13 cellular contexts compared by ENCODE assay signal in the genomic region with DNA sequence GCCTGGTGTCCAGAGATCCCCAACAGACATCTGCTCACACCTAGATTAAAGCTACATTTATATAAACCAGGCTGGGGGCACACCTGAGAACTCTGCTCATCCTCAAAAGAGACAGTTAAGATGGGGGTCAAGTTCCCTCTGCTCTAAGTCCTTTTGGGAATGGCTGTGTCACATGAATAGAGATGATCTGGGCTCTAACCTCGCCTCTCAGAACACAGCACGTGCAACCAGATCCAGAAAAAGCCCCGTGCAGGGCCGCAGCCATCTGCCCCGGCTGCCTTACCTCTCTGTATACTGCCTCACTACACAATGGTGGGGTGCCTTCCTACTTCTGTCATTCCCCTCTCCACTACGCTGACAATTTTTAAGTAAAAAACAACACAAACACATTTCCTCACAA. TPM values are rescaled to one million over a fixed set of nuclear protein-coding genes. Genes with fewer than 3 reads are reported as not detected.
DNase-seq lines count a peak whose midpoint lies in the region; ATAC-seq and TF ChIP-seq lines count a peak whose summit lies in the region.
"Had no signal": no experiment of that assay in that cellular context is flagged by ENCODE, and none has a peak within 500 bp of the region (broad histone marks: within the 10 kb centered on the region; RNA-seq: fewer than 3 reads in every experiment).

No MANE protein-coding gene starts in this region.

- TF ChIP-seq CTCF in CD4-positive, alpha-beta T cell (IDR thresholded peaks at IDR 0.05) = no peak
- no peak for TF ChIP-seq CTCF in parathyroid adenoma (IDR thresholded peaks at IDR 0.05)

- H3K4me1 Mint-ChIP-seq in CD4-positive, alpha-beta T cell (ENCODE audit: low read depth) = peaks cover 32% of the 10 kb centered on the region
- H3K4me1 Mint-ChIP-seq in central memory CD8-positive, alpha-beta T cell = peaks cover 30% of the 10 kb centered on the region

- H3K9ac ChIP-seq in BLaER1 treated with 17β-estradiol and CSF1 and Interleukin-3, amounts not matched to agents 10 nM and 100 nM = peak overlapping the region in 9 of 11 experiments; percentile 13 to 47 (median 20); a peak in 7 of 22 replicates
- no peak overlapping the region for H3K9ac ChIP-seq in parathyroid adenoma

- H3K36me3 Mint-ChIP-seq in CD4-positive, alpha-beta T cell (ENCODE audit: low read depth) = peaks cover 61% of the 10 kb centered on the region
- peaks cover 46% of the 10 kb centered on the region for H3K36me3 Mint-ChIP-seq in central memory CD8-positive, alpha-beta T cell (ENCODE audit: insufficient read depth)

- peak overlapping the region; percentile 85 for H3K27ac Mint-ChIP-seq in CD4-positive, alpha-beta T cell
- peak overlapping the region; percentile 35 for H3K27ac Mint-ChIP-seq in central memory CD8-positive, alpha-beta T cell (ENCODE audit: low read depth)
- H3K27ac Mint-ChIP-seq: stimulated activated memory B cell treated with anti-CD40 and anti-IgM and Interleukin-4, amounts not matched to agents 10 μg/mL and 1 μg/mL and 100 μg/mL, for 72 hours had no signal

- DNase-seq in CD4-positive, alpha-beta T cell = no peak
- no peak for DNase-seq in central memory CD8-positive, alpha-beta T cell (ENCODE audit: low spot score in 2 of 2)
- DNase-seq in sciatic nerve (ENCODE audit: low spot score) (no peak), NCI-H187 treated with DMSO at 0.1 percent for 48 hours (lab: John Stamatoyannopoulos, UW) (no peak)
- DNase-seq: mucosa of descending colon; NCI-H1436 treated with DMSO at 0.1 percent for 48 hours; retina; stimulated activated CD4-positive, alpha-beta T cell treated with anti-CD3 and anti-CD28 coated beads, Interleukin-4, amount 100 ng/mL, for 24 hours had no signal

- POLR2A ChIA-PET in CD4-positive, alpha-beta T cell (lab: Charles Lee) = interaction anchor here (1.4 to 1.7 kb wide), 2 partner anchors 11 to 33 kb away, joined by 3 to 5 read pairs; no protein-coding TSS in a partner anchor

- peak overlapping the region in 7 of 11 experiments; percentile 0 to 28 (median 18); a peak in 7 of 22 replicates for H3K4me2 ChIP-seq in BLaER1 treated with 17β-estradiol and CSF1 and Interleukin-3, amounts not matched to agents 10 nM and 100 nM
- H3K4me2 ChIP-seq in parathyroid adenoma (ENCODE audit: low read length) = peak overlapping the region; percentile 50

- intact Hi-C loops in CD4-positive, alpha-beta T cell (cut with DNase I, micrococcal nuclease) = no loop called here
- intact Hi-C loops in sciatic nerve (cut with DNase I) = no loop called here

- no peaks in the 10 kb centered on the region for H3K9me3 ChIP-seq in BLaER1 treated with 17β-estradiol and CSF1 and Interleukin-3, amounts not matched to agents 10 nM and 100 nM (replicated peaks in 1 of 11)
- no peaks in the 10 kb centered on the region for H3K9me3 ChIP-seq in CD4-positive, alpha-beta T cell (ENCODE audit: control insufficient read depth, low read length)
- no peaks in the 10 kb centered on the region for H3K9me3 ChIP-seq in parathyroid adenoma (ENCODE audit: control insufficient read depth, low read length)
- H3K9me3 ChIP-seq: mucosa of descending colon had no signal

- no peaks in the 10 kb centered on the region for H3K9me3 Mint-ChIP-seq in CD4-positive, alpha-beta T cell
- H3K9me3 Mint-ChIP-seq in central memory CD8-positive, alpha-beta T cell = no peaks in the 10 kb centered on the region
- H3K9me3 Mint-ChIP-seq: stimulated activated memory B cell treated with anti-CD40 and anti-IgM and Interleukin-4, amounts not matched to agents 10 μg/mL and 1 μg/mL and 100 μg/mL, for 72 hours had no signal

- H3K4me1 ChIP-seq in BLaER1 treated with 17β-estradiol and CSF1 and Interleukin-3, amounts not matched to agents 10 nM and 100 nM = peaks cover 48 to 85% (median 69%) of the 10 kb centered on the region in 10 experiments
- peaks cover 36% of the 10 kb centered on the region for H3K4me1 ChIP-seq in parathyroid adenoma

- H3K27ac ChIP-seq in BLaER1 treated with 17β-estradiol and CSF1 and Interleukin-3, amounts not matched to agents 10 nM and 100 nM = no peak overlapping the region; a peak in 1 of 22 replicates
- H3K27ac ChIP-seq in CD4-positive, alpha-beta T cell (ENCODE audit: low read depth, low read length) = no peak overlapping the region
- H3K27ac ChIP-seq in parathyroid adenoma = peak overlapping the region; percentile 43

- H3K36me3 ChIP-seq in BLaER1 treated with 17β-estradiol and CSF1 and Interleukin-3, amounts not matched to agents 10 nM and 100 nM = peaks cover 58 to 86% (median 77%) of the 10 kb centered on the region in 11 experiments
- H3K36me3 ChIP-seq in parathyroid adenoma (ENCODE audit: control insufficient read depth, insufficient read depth, low read length) = no peaks in the 10 kb centered on the region

- no peak overlapping the region for H3K4me3 ChIP-seq in BLaER1 treated with 17β-estradiol and CSF1 and Interleukin-3, amounts not matched to agents 10 nM and 100 nM
- H3K4me3 ChIP-seq in parathyroid adenoma (ENCODE audit: low read depth, low read length) = no peak overlapping the region
- H3K4me3 ChIP-seq: K562, mucosa of descending colon had no signal

- H3K27me3 Mint-ChIP-seq in CD4-positive, alpha-beta T cell = no peaks in the 10 kb centered on the region
- H3K27me3 Mint-ChIP-seq in central memory CD8-positive, alpha-beta T cell = no peaks in the 10 kb centered on the region
- H3K27me3 Mint-ChIP-seq: stimulated activated memory B cell treated with anti-CD40 and anti-IgM and Interleukin-4, amounts not matched to agents 10 μg/mL and 1 μg/mL and 100 μg/mL, for 72 hours had no signal

- ATAC-seq in CD4-positive, alpha-beta T cell (ENCODE audit: poor library complexity) = no peak
- ATAC-seq in central memory CD8-positive, alpha-beta T cell (replicated peaks; ENCODE audit: extremely low read depth, poor library complexity, severe bottlenecking) = no peak
- ATAC-seq in GM21526 (IDR thresholded peaks at IDR 0.05; ENCODE audit: low FRiP score, unreplicated experiment) = no peak
- ATAC-seq in sciatic nerve = no peak
- ATAC-seq: K562; stimulated activated memory B cell treated with anti-CD40 and anti-IgM and Interleukin-4, amounts not matched to agents 10 μg/mL and 1 μg/mL and 100 μg/mL, for 72 hours had no signal

- H2AFZ ChIP-seq in parathyroid adenoma = no peak overlapping the region

- H4K20me1 ChIP-seq in BLaER1 treated with 17β-estradiol and CSF1 and Interleukin-3, amounts not matched to agents 10 nM and 100 nM = peaks cover 93 to 100% (median 99%) of the 10 kb centered on the region in 11 experiments

- H3K27me3 ChIP-seq in BLaER1 treated with 17β-estradiol and CSF1 and Interleukin-3, amounts not matched to agents 10 nM and 100 nM = no peaks in the 10 kb centered on the region
- no peaks in the 10 kb centered on the region for H3K27me3 ChIP-seq in CD4-positive, alpha-beta T cell (ENCODE audit: control insufficient read depth, insufficient read depth, low read length)
- no peaks in the 10 kb centered on the region for H3K27me3 ChIP-seq in parathyroid adenoma (ENCODE audit: control insufficient read depth, insufficient read depth, low read length)

- H3K4me3 Mint-ChIP-seq in CD4-positive, alpha-beta T cell = peak overlapping the region; percentile 31
- no peak overlapping the region for H3K4me3 Mint-ChIP-seq in central memory CD8-positive, alpha-beta T cell
- H3K4me3 Mint-ChIP-seq: stimulated activated memory B cell treated with anti-CD40 and anti-IgM and Interleukin-4, amounts not matched to agents 10 μg/mL and 1 μg/mL and 100 μg/mL, for 72 hours had no signal

- peaks cover 59% of the 10 kb centered on the region for H3K79me2 ChIP-seq in parathyroid adenoma

- CTCF ChIA-PET in CD4-positive, alpha-beta T cell (lab: Charles Lee) = no interaction called here

RNA-seq across cellular contexts. Expression of gene MTCH1, which starts 5.9 kb away (rescaled TPM):
- 100 to 1,000 TPM; 231 to 239 TPM for total RNA-seq in CD4-positive, alpha-beta T cell
- total RNA-seq in sciatic nerve = 154 TPM

RNA-seq across cellular contexts. Expression of gene FGD2, which starts 25.3 kb away (rescaled TPM):
- 1 to 10 TPM; 1.2 TPM for total RNA-seq in CD4-positive, alpha-beta T cell
- total RNA-seq in sciatic nerve = 19.7 TPM
- total RNA-seq: K562 had no signal

RNA-seq across cellular contexts. Expression of gene PI16, which starts 25.6 kb away (rescaled TPM):
- 1 to 10 TPM; 5.2 to 7.8 TPM for total RNA-seq in CD4-positive, alpha-beta T cell
- 91.7 TPM for total RNA-seq in sciatic nerve

Comparison
In these comparisons a context has a peak if more than half of its experiments do, and no peak if none do; other contexts are left out.
1. RNA of gene PI16, which starts 25.6 kb away (total RNA-seq): 91.7 TPM in sciatic nerve (single experiment); 5.2 to 7.8 TPM in CD4-positive, alpha-beta T cell; every median in the first group is over 10 times any median in the second.